7 cellular contexts compared by ENCODE assay signal in the genomic region with DNA sequence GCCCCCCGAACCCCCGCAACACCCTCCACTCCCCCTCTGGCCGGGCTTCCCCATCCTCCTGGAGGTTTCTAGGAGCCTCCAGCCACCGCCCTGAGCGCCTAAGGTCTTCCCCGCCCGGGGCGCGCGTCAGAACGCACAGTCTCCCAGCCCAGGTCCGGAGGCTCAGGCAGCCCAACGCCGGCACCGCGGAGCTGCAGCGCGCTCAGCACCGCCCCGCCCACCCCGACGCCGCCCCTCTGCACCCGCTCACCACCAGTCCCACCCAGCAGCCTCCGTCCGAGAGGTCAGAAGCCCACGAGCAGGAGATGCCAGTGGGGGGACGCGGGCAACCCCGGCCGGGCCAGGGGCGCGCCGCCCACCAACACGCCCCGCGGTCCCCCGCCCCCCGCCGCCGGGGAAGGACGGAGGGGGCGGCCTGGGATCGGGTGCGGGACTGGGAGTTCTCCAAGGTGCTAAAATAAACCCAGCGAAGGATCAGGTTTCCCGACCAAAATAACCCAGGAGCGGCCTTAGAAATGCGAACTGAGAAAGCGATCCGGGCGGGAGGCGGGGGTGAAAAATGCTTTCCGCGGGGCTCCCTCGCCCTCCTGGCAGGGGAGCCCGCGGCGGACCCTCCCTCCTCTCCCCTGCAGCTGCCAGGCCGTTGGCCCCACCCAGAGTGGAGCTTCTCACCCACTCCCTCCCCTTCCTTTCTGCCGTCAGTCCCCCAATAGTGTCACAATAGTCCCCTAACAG. TPM values are rescaled to one million over a fixed set of nuclear protein-coding genes. Genes with fewer than 3 reads are reported as not detected.
DNase-seq lines count a peak whose midpoint lies in the region; ATAC-seq and TF ChIP-seq lines count a peak whose summit lies in the region.

No MANE protein-coding gene starts in this region.

- H3K36me3 ChIP-seq in GM23248 (ENCODE audit: low read depth), result no peaks in the 10 kb centered on the region
- no peaks in the 10 kb centered on the region for H3K36me3 ChIP-seq in SJCRH30

- H3K4me3 ChIP-seq in GM23248 (peak overlapping the region; percentile 44; the same call in 1 of the 2 replicates), SJCRH30 (peak overlapping the region; percentile 20)

- H3K79me2 ChIP-seq in GM23248 (ENCODE audit: insufficient read depth), result no peaks in the 10 kb centered on the region

- peak; percentile 60 for ATAC-seq in Right ventricle myocardium superior (ENCODE audit: poor library complexity)
- no peak for ATAC-seq in left lobe of liver
- ATAC-seq in HG02970 (IDR thresholded peaks at IDR 0.05; ENCODE audit: low FRiP score, unreplicated experiment), result no peak

- no peaks in the 10 kb centered on the region for H3F3A ChIP-seq in GM23248 (ENCODE audit: insufficient read depth)

- no peaks in the 10 kb centered on the region for H3K9me2 ChIP-seq in GM23248 (ENCODE audit: insufficient read depth)

- in situ Hi-C loops in GM23248 (cut with MboI), result no loop called here

- intact Hi-C loops in Right ventricle myocardium superior (cut with DNase I), result no loop called here

- H3K27me3 ChIP-seq in GM23248 (replicated peaks; ENCODE audit: insufficient read depth) (peaks cover 30% of the 10 kb centered on the region), SJCRH30 (peaks cover 26% of the 10 kb centered on the region)

- peak; percentile 42 for DNase-seq in GM23248
- peak; percentile 60 to 73 for DNase-seq in SJCRH30
- peak; percentile 65 for DNase-seq in Right ventricle myocardium superior
- DNase-seq in progenitor cell of endocrine pancreas (ENCODE audit: low spot score, unreplicated experiment), result peak; percentile 32
- no peak for DNase-seq in activated CD8-positive, alpha-beta memory T cell treated with anti-CD3 and anti-CD28 coated beads, Interleukin-2, amount 50 U/mL, for 4 hours
- DNase-seq in left lobe of liver (ENCODE audit: low spot score), result no peak

- H3K9me3 ChIP-seq in GM23248 (ENCODE audit: low read depth), result no peaks in the 10 kb centered on the region
- H3K9me3 ChIP-seq in SJCRH30 (replicated peaks), result no peaks in the 10 kb centered on the region

- no peaks in the 10 kb centered on the region for H4K20me1 ChIP-seq in GM23248 (ENCODE audit: insufficient read depth)

- H3K9ac ChIP-seq in GM23248, result no peak overlapping the region

- H3K9me3 Mint-ChIP-seq in progenitor cell of endocrine pancreas (ENCODE audit: low read depth), result no peaks in the 10 kb centered on the region

- H3K27ac Mint-ChIP-seq in progenitor cell of endocrine pancreas, result no peak overlapping the region

- H3K27ac ChIP-seq in GM23248, result no peak overlapping the region
- no peak overlapping the region for H3K27ac ChIP-seq in SJCRH30

- no peak overlapping the region for H3K4me2 ChIP-seq in GM23248 (ENCODE audit: unreplicated experiment)

- H3K4me3 Mint-ChIP-seq in progenitor cell of endocrine pancreas (ENCODE audit: low read depth), result peak overlapping the region; percentile 38

- H3K36me3 Mint-ChIP-seq in progenitor cell of endocrine pancreas (ENCODE audit: insufficient read depth), result no peaks in the 10 kb centered on the region

- no peak overlapping the region for H2AFZ ChIP-seq in GM23248

- H3K4me1 ChIP-seq in GM23248 (ENCODE audit: insufficient read depth) (no peaks in the 10 kb centered on the region), SJCRH30 (peaks cover 7% of the 10 kb centered on the region; the same call in 1 of the 2 replicates)

- WGBS in GM23248 (ENCODE audit: low coverage in 1 of 2, low lambda C conversion rate in 2 of 2, missing lambda C conversion rate in 2 of 2), 2 experiments, result 8 to 30% methylated on average over 4 to 61 of the region's 61 CpGs

- no peak for TF ChIP-seq CTCF in progenitor cell of endocrine pancreas (IDR thresholded peaks at IDR 0.05; ENCODE audit: unreplicated experiment)

- peaks cover 34% of the 10 kb centered on the region for H3K27me3 Mint-ChIP-seq in progenitor cell of endocrine pancreas

- H3K4me1 Mint-ChIP-seq in progenitor cell of endocrine pancreas (ENCODE audit: low read depth), result peaks cover 5% of the 10 kb centered on the region

RNA-seq across cellular contexts. Expression of a gene that starts 6.5 kb away (rescaled TPM):
- total RNA-seq in GM23248 (2014; rRNA removed; shearing (Covaris generic)), result 0.38 and 1.1 TPM in 2 replicates
- 0.23 and 0.29 TPM in 2 replicates for polyA plus RNA-seq in GM23248 (2016; fragmentation: Nextera tagmentation; extraction: Ambion mirVana)
- total RNA-seq in SJCRH30 (2014; rRNA removed; shearing (Covaris generic)), result 2.2 and 2.4 TPM in 2 replicates
- 55.7 TPM for total RNA-seq in Right ventricle myocardium superior
- total RNA-seq in progenitor cell of endocrine pancreas, result 1.9 and 2.0 TPM in 2 replicates
- 1.2 TPM for total RNA-seq in left lobe of liver

RNA-seq across cellular contexts. Expression of a gene that starts 6.7 kb away (rescaled TPM):
- total RNA-seq in GM23248 (2014; rRNA removed; shearing (Covaris generic)), result 0.13 and 0.32 TPM in 2 replicates
- 0.65 and 0.67 TPM in 2 replicates for polyA plus RNA-seq in GM23248 (2016; fragmentation: Nextera tagmentation; extraction: Ambion mirVana)
- total RNA-seq in SJCRH30 (2014; rRNA removed; shearing (Covaris generic)), result 1.8 TPM in 2 replicates
- total RNA-seq in Right ventricle myocardium superior (115 TPM), progenitor cell of endocrine pancreas (3.6 TPM in 2 replicates), left lobe of liver (0.30 TPM)

Comparison
In these comparisons a context has a peak if more than half of its experiments do, and no peak if none do; other contexts are left out.
1. DNase-seq: peak in GM23248 (single experiment), SJCRH30 (2 of 2), Right ventricle myocardium superior (single experiment) and progenitor cell of endocrine pancreas (single experiment); none in activated CD8-positive, alpha-beta memory T cell treated with anti-CD3 and anti-CD28 coated beads, Interleukin-2, amount 50 U/mL, for 4 hours (single experiment) and left lobe of liver (single experiment).
2. RNA of a gene that starts 6.5 kb away (total RNA-seq): 55.7 TPM in Right ventricle myocardium superior (single experiment); 2.2 to 2.4 TPM in SJCRH30, 1.9 to 2.0 TPM in progenitor cell of endocrine pancreas, 1.2 TPM in left lobe of liver (single experiment) and 0.38 to 1.1 TPM in GM23248; every median in the first group is over 10 times any median in the second.
3. RNA of a gene that starts 6.7 kb away (total RNA-seq): 115 TPM in Right ventricle myocardium superior (single experiment); 3.6 TPM in progenitor cell of endocrine pancreas, 1.8 TPM in SJCRH30, 0.13 to 0.32 TPM in GM23248 and 0.30 TPM in left lobe of liver (single experiment); every median in the first group is over 10 times any median in the second.